ENCODE assay signal across 23 cellular contexts in genomic region chr1:218778731-218779130, GRCh38.
"Had no signal": no experiment of that assay in that cellular context is flagged by ENCODE, and none has a peak within 500 bp of the region (broad histone marks: within the 10 kb centered on the region; RNA-seq: fewer than 3 reads in every experiment).

No MANE protein-coding gene starts in this region.

- H3K36me3 ChIP-seq: esophagus muscularis mucosa, gastroesophageal sphincter, tibial nerve, upper lobe of right lung had no signal

- H3K4me1 ChIP-seq: esophagus muscularis mucosa, gastroesophageal sphincter, psoas muscle, testis, tibial nerve, upper lobe of right lung had no signal

- H3K4me3 ChIP-seq: esophagus muscularis mucosa, gastroesophageal sphincter, lung, psoas muscle, testis, tibial nerve, upper lobe of right lung had no signal

- H3K27me3 ChIP-seq: esophagus muscularis mucosa, gastroesophageal sphincter, testis, tibial nerve, upper lobe of right lung had no signal

- ATAC-seq: effector memory CD8-positive, alpha-beta T cell; gastroesophageal sphincter; left cardiac atrium; left ventricle myocardium superior; natural killer cell treated with Interleukin-12 subunit alpha and Interleukin-12 subunit beta and Interleukin-15 and Interleukin-18, amount 100 ng/mL, for 72 hours; psoas muscle; sciatic nerve; stimulated activated naive B cell treated with anti-CD40 and anti-IgM and Interleukin-4, amounts not matched to agents 10 μg/mL and 1 μg/mL and 100 μg/mL, for 72 hours; stimulated activated naive CD8-positive, alpha-beta T cell treated with anti-CD3 and anti-CD28 coated beads, Interleukin-15, amount 100 ng/mL, for 72 hours; upper lobe of right lung had no signal

- DNase-seq: effector memory CD8-positive, alpha-beta T cell; glutamatergic neuron; immature natural killer cell; kidney; left cardiac atrium; left ventricle myocardium superior; mesenchymal stem cell; midbrain; psoas muscle; retina; stimulated activated CD4-positive, alpha-beta T cell treated with anti-CD3 and anti-CD28 coated beads, Interleukin-2, amount 100 ng/mL, for 24 hours; stimulated activated CD4-positive, alpha-beta T cell treated with anti-CD3 and anti-CD28 coated beads, Interleukin-4, amount 100 ng/mL, for 4 hours; stimulated activated naive B cell treated with anti-CD40 and anti-IgM and Interleukin-4, amounts not matched to agents 10 μg/mL and 1 μg/mL and 100 μg/mL, for 72 hours; stimulated activated naive CD8-positive, alpha-beta T cell treated with anti-CD3 and anti-CD28 coated beads, Interleukin-15, amount 100 ng/mL, for 72 hours; testis; upper lobe of right lung had no signal

- H3K27ac ChIP-seq: epithelial cell of prostate, esophagus muscularis mucosa, gastroesophageal sphincter, psoas muscle, testis, tibial nerve, upper lobe of right lung had no signal

- FAIRE-seq: kidney had no signal

- H3K9me3 ChIP-seq: esophagus muscularis mucosa, gastroesophageal sphincter, psoas muscle, testis, tibial nerve, upper lobe of right lung had no signal
